1 cellular context compared by ENCODE assay signal in genomic region chr12:121888478-121889266, GRCh38.
A peak's percentile ranks its signal among the peaks of the same experiment; 100 is the strongest.
TF ChIP-seq lines count a peak whose summit lies in the region.

Gene PSMD9 (plus strand): TSS chr12:121888790. CDS start chr12:121888857, 67 bp downstream.

TF ChIP-seq in SK-N-SH, 30 proteins besides CTCF, POLR2A, EP300 and RAD21 (continued from another document):
- TF ChIP-seq SMC3 (IDR thresholded peaks at IDR 0.05; ENCODE audit: low read depth, low read length): peak; percentile 53
- no peak for TF ChIP-seq FOXM1 (IDR thresholded peaks at IDR 0.05; ENCODE audit: low read depth)
- TF ChIP-seq RCOR1 (IDR thresholded peaks at IDR 0.05; ENCODE audit: low read length): peak; percentile 81
- TF ChIP-seq TEAD4 (IDR thresholded peaks at IDR 0.05; ENCODE audit: borderline replicate concordance, insufficient read depth): no peak
- TF ChIP-seq RFX5 (IDR thresholded peaks at IDR 0.05; ENCODE audit: low read length): no peak
- peak; percentile 75 for TF ChIP-seq ELF1 (IDR thresholded peaks at IDR 0.05)
- TF ChIP-seq FOSL2 (IDR thresholded peaks at IDR 0.05; ENCODE audit: borderline replicate concordance, low read depth): peak; percentile 56; the same call in 1 of the 2 replicates
- TF ChIP-seq TCF12 (IDR thresholded peaks at IDR 0.05): peak; percentile 25; the same call in 1 of the 2 replicates
- TF ChIP-seq, protein P1, sequence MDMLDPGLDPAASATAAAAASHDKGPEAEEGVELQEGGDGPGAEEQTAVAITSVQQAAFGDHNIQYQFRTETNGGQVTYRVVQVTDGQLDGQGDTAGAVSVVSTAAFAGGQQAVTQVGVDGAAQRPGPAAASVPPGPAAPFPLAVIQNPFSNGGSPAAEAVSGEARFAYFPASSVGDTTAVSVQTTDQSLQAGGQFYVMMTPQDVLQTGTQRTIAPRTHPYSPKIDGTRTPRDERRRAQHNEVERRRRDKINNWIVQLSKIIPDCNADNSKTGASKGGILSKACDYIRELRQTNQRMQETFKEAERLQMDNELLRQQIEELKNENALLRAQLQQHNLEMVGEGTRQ (IDR thresholded peaks at IDR 0.05; ENCODE audit: borderline replicate concordance, low read depth, low read length): no peak; the same call in 1 of the 2 replicates
- peak; percentile 95 for TF ChIP-seq MXI1 (IDR thresholded peaks at IDR 0.05; ENCODE audit: low read depth, low read length)
- peak; percentile 85 for TF ChIP-seq TAF1 (IDR thresholded peaks at IDR 0.05; ENCODE audit: borderline replicate concordance, low read depth, low read length)
- TF ChIP-seq SIN3A (IDR thresholded peaks at IDR 0.05; ENCODE audit: borderline replicate concordance, low read depth, low read length): peak; percentile 96
- TF ChIP-seq GATA2 (CRISPR knock-in tag; IDR thresholded peaks at IDR 0.05): no peak
- TF ChIP-seq POLR2AphosphoS5 (IDR thresholded peaks at IDR 0.05; ENCODE audit: low read depth, low read length): peak; percentile 77
- TF ChIP-seq CHD2 (IDR thresholded peaks at IDR 0.05; ENCODE audit: low read length, partially characterized antibody): peak; percentile 97
- peak; percentile 98 for TF ChIP-seq GABPA (IDR thresholded peaks at IDR 0.05; ENCODE audit: low read depth)
- no peak for TF ChIP-seq RXRA (IDR thresholded peaks at IDR 0.05; ENCODE audit: borderline replicate concordance, low read depth)
